ENCODE assay signal across 8 cellular contexts in the genomic region with DNA sequence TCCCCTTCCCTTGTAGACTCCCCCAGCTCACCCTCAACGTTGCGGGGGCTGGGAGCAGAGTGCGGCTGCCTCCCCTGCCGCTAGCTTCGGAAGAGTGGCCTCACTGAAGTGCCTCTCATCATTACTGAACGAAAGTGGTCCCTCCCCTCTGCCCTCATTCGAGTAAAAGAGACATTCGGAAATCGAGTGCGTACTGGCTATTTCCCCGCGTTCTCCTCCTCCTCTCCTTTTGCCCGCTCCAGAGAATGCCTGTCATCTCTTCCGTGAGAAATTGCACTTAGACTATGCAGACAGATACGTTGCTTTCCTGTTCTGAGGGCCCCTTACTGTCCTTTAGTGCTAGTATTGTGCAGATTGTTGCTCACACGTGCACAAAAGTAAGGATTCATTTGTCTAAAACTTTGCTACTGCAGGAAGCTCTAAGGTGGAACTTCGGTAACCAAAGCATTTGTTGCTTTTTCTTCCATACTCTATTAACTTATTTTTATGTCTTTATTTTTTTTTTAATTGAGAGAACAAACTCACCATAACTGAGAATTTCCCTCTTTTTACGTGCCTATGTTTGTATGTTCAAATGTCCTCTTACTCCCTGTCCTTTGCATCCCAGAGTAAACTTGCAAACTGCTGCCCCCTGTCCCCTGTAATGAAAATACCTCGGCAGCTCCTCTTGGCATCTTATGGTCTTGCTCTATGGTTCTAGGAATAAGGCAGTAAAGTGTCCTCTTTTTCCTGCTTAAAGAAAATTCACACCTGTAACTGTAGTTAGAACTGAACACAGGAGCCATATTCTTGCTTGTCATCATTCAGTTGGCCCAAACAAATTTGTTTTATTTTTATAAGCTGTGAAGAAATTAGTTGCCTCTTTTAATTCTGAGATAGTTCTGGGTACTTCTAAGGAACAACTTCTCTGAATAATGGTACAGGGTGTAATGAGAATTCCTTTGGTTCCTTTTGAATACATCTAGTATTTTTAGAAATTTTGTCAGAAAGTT. TPM values are rescaled to one million over a fixed set of nuclear protein-coding genes. Genes with fewer than 3 reads are reported as not detected.
A peak's percentile ranks its signal among the peaks of the same experiment; 100 is the strongest.
DNase-seq lines count a peak whose midpoint lies in the region; ATAC-seq and TF ChIP-seq lines count a peak whose summit lies in the region.

No MANE protein-coding gene starts in this region.

- H3K36me3 ChIP-seq in vagina = no peaks in the 10 kb centered on the region

- ATAC-seq in GM18907 (IDR thresholded peaks at IDR 0.05; ENCODE audit: unreplicated experiment) (peak; percentile 56), HG03342 (IDR thresholded peaks at IDR 0.05; ENCODE audit: unreplicated experiment) (peak; percentile 43), naive B cell (ENCODE audit: low read depth in 2 of 2) (peak; percentile 58 to 59)
- peak; percentile 65 for ATAC-seq in activated CD8-positive, alpha-beta T cell treated with anti-CD3 and anti-CD28 coated beads for 36 hours

- H3K27me3 ChIP-seq in vagina = no peaks in the 10 kb centered on the region

- H3K4me1 ChIP-seq in vagina = peaks cover 47% of the 10 kb centered on the region

- H3K4me1 Mint-ChIP-seq in activated CD8-positive, alpha-beta T cell treated with anti-CD3 and anti-CD28 coated beads for 36 hours (ENCODE audit: low read depth) = peaks cover 38% of the 10 kb centered on the region
- peaks cover 23 to 43% (median 42%) of the 10 kb centered on the region in 3 donors for H3K4me1 Mint-ChIP-seq in naive B cell

- POLR2A ChIA-PET in activated CD8-positive, alpha-beta T cell treated with anti-CD3 and anti-CD28 coated beads for 36 hours (lab: Charles Lee) = interaction anchor here (0.6 to 1.4 kb wide), 5 partner anchors 19 to 371 kb away, joined by 3 to 4 read pairs (median 3); no protein-coding TSS in a partner anchor

- DNase-seq in COLO829 (ENCODE audit: low spot score) = peak; percentile 47
- DNase-seq in NCI-H524 treated with DMSO at 0.1 percent for 48 hours (lab: John Stamatoyannopoulos, UW) = peak; percentile 73
- peak; percentile 60 for DNase-seq in activated CD8-positive, alpha-beta T cell treated with anti-CD3 and anti-CD28 coated beads for 36 hours
- DNase-seq in fibroblast of gingiva (ENCODE audit: low read depth) = peak; percentile 77
- DNase-seq in naive B cell = peak; percentile 10
- no peak for DNase-seq in vagina (ENCODE audit: extremely low spot score in 2 of 2)

- H3K4me3 Mint-ChIP-seq in activated CD8-positive, alpha-beta T cell treated with anti-CD3 and anti-CD28 coated beads for 36 hours = peak overlapping the region; percentile 99
- peak overlapping the region; percentile 94 to 100 (median 96) for H3K4me3 Mint-ChIP-seq in naive B cell

- peak overlapping the region; percentile 83 to 90 for H3K4me3 ChIP-seq in vagina

- H3K36me3 Mint-ChIP-seq in activated CD8-positive, alpha-beta T cell treated with anti-CD3 and anti-CD28 coated beads for 36 hours (ENCODE audit: low read depth) = peaks cover 8% of the 10 kb centered on the region
- H3K36me3 Mint-ChIP-seq in naive B cell = peaks cover 5 to 11% of the 10 kb centered on the region in 2 donors

- H3K27ac ChIP-seq in vagina = peak overlapping the region; percentile 96

- no peaks in the 10 kb centered on the region for H3K9me3 Mint-ChIP-seq in activated CD8-positive, alpha-beta T cell treated with anti-CD3 and anti-CD28 coated beads for 36 hours
- peaks cover 0 to 3% (median 0%) of the 10 kb centered on the region in 7 donors for H3K9me3 Mint-ChIP-seq in naive B cell

- no peaks in the 10 kb centered on the region for H3K9me3 ChIP-seq in vagina

- CTCF ChIA-PET in activated CD8-positive, alpha-beta T cell treated with anti-CD3 and anti-CD28 coated beads for 36 hours (lab: Charles Lee) = interaction anchor here (0.7 to 4.5 kb wide), 14 partner anchors 13 to 379 kb away, joined by 3 to 20 read pairs (median 4); no protein-coding TSS in a partner anchor

- TF ChIP-seq POLR2A in vagina (IDR thresholded peaks at IDR 0.05) = peak in 1 of 2 donors; percentile 7

- peak overlapping the region; percentile 95 for H3K27ac Mint-ChIP-seq in activated CD8-positive, alpha-beta T cell treated with anti-CD3 and anti-CD28 coated beads for 36 hours
- peak overlapping the region; percentile 88 to 96 (median 94) for H3K27ac Mint-ChIP-seq in naive B cell

- peak; percentile 36 for TF ChIP-seq CTCF in activated CD8-positive, alpha-beta T cell treated with anti-CD3 and anti-CD28 coated beads for 36 hours (IDR thresholded peaks at IDR 0.05)
- peak; percentile 23 to 50 (median 30) for TF ChIP-seq CTCF in vagina (IDR thresholded peaks at IDR 0.05)

- intact Hi-C loops in activated CD8-positive, alpha-beta T cell treated with anti-CD3 and anti-CD28 coated beads for 36 hours (cut with micrococcal nuclease) = no loop called here
- intact Hi-C loops in vagina (cut with DNase I) = loop anchor here (5.0 kb wide), 1 partner anchor 60 kb away; no protein-coding TSS in a partner anchor

- H3K27me3 Mint-ChIP-seq in activated CD8-positive, alpha-beta T cell treated with anti-CD3 and anti-CD28 coated beads for 36 hours = no peaks in the 10 kb centered on the region
- peaks cover 2 to 7% (median 6%) of the 10 kb centered on the region in 3 donors for H3K27me3 Mint-ChIP-seq in naive B cell

RNA-seq across cellular contexts. Expression of gene MAP3K4, which starts 1.1 kb away (rescaled TPM):
- total RNA-seq in activated CD8-positive, alpha-beta T cell treated with anti-CD3 and anti-CD28 coated beads for 36 hours = 10 to 100 TPM; 31.3 to 48.7 TPM
- 10 to 100 TPM in 2 of 6 donors, 1 to 10 TPM in 4; 3.4 to 12.7 (median 8.5) TPM for polyA plus RNA-seq in naive B cell (ENCODE audit: low read depth in 6 of 6)
- 56.7 TPM for total RNA-seq in vagina

Comparison
In these comparisons a context has a peak if more than half of its experiments do, and no peak if none do; other contexts are left out.
1. DNase-seq: peak in COLO829 (single experiment), NCI-H524 treated with DMSO at 0.1 percent for 48 hours (single experiment), activated CD8-positive, alpha-beta T cell treated with anti-CD3 and anti-CD28 coated beads for 36 hours (single experiment), fibroblast of gingiva (single experiment) and naive B cell (single experiment); none in vagina (0 of 2).
2. Peak in every context shown above with its lines, with median percentiles within 50 percentile points of each other: ATAC-seq.